ENCODE assay signal across 9 cellular contexts in the genomic region with DNA sequence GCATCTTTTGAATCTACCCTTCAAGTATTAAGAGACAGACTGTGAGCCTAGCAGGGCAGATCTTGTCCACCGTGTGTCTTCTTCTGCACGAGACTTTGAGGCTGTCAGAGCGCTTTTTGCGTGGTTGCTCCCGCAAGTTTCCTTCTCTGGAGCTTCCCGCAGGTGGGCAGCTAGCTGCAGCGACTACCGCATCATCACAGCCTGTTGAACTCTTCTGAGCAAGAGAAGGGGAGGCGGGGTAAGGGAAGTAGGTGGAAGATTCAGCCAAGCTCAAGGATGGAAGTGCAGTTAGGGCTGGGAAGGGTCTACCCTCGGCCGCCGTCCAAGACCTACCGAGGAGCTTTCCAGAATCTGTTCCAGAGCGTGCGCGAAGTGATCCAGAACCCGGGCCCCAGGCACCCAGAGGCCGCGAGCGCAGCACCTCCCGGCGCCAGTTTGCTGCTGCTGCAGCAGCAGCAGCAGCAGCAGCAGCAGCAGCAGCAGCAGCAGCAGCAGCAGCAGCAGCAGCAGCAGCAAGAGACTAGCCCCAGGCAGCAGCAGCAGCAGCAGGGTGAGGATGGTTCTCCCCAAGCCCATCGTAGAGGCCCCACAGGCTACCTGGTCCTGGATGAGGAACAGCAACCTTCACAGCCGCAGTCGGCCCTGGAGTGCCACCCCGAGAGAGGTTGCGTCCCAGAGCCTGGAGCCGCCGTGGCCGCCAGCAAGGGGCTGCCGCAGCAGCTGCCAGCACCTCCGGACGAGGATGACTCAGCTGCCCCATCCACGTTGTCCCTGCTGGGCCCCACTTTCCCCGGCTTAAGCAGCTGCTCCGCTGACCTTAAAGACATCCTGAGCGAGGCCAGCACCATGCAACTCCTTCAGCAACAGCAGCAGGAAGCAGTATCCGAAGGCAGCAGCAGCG. TPM values are rescaled to one million over a fixed set of nuclear protein-coding genes. Genes with fewer than 3 reads are reported as not detected.
DNase-seq lines count a peak whose midpoint lies in the region; ATAC-seq and TF ChIP-seq lines count a peak whose summit lies in the region.
"Had no signal": no experiment of that assay in that cellular context is flagged by ENCODE, and none has a peak within 500 bp of the region (broad histone marks: within the 10 kb centered on the region; RNA-seq: fewer than 3 reads in every experiment).

No MANE protein-coding gene starts in this region.

- H3K79me2 ChIP-seq in MM.1S (ENCODE audit: low read length), result no peaks in the 10 kb centered on the region

- H3K27me3 ChIP-seq in AG04450 (ENCODE audit: control insufficient read depth, insufficient read depth, low read length) (no peaks in the 10 kb centered on the region), MM.1S (replicated peaks; ENCODE audit: insufficient read depth, low read length) (no peaks in the 10 kb centered on the region)
- H3K27me3 ChIP-seq in naive thymus-derived CD4-positive, alpha-beta T cell (ENCODE audit: control insufficient read depth in 2 of 2, insufficient read depth in 2 of 2, low read length in 2 of 2), result peaks cover 0 to 3% of the 10 kb centered on the region in 2 donors

- H3K9ac ChIP-seq in MM.1S (ENCODE audit: low read length), result no peak overlapping the region

- no peaks in the 10 kb centered on the region for H3K9me2 ChIP-seq in MM.1S (replicated peaks; ENCODE audit: insufficient read depth, low read length)

- TF ChIP-seq CTCF in AG04450 (IDR thresholded peaks at IDR 0.05; ENCODE audit: low read depth, low read length), result no peak
- TF ChIP-seq CTCF in MM.1S (IDR thresholded peaks at IDR 0.05; ENCODE audit: low read length), result peak; percentile 5; the same call in 1 of the 2 replicates

- intact Hi-C loops in naive thymus-derived CD4-positive, alpha-beta T cell (cut with micrococcal nuclease), result no loop called here

- no peaks in the 10 kb centered on the region for H3K4me1 ChIP-seq in MM.1S (ENCODE audit: low read length)
- no peaks in the 10 kb centered on the region for H3K4me1 ChIP-seq in naive thymus-derived CD4-positive, alpha-beta T cell (ENCODE audit: control insufficient read depth in 2 of 2, insufficient read depth in 2 of 2, low read length in 2 of 2)

- peak overlapping the region; percentile 63 for H3K4me3 ChIP-seq in AG04450 (ENCODE audit: low read depth, low read length)
- H3K4me3 ChIP-seq in MM.1S (ENCODE audit: low read length), result peak overlapping the region; percentile 48
- no peak overlapping the region for H3K4me3 ChIP-seq in naive thymus-derived CD4-positive, alpha-beta T cell (ENCODE audit: low read length)

- peak overlapping the region; percentile 83 for H3K4me2 ChIP-seq in MM.1S (ENCODE audit: low read depth, low read length)

- peak overlapping the region; percentile 20 to 69 (median 58) for H3K4me3 Mint-ChIP-seq in naive thymus-derived CD4-positive, alpha-beta T cell

- H2AFZ ChIP-seq in MM.1S (ENCODE audit: low read length), result peak overlapping the region; percentile 49; the same call in 1 of the 2 replicates

- POLR2A ChIA-PET in AG04450 (lab: Yijun Ruan, JAX), result no interaction called here
- POLR2A ChIA-PET in naive thymus-derived CD4-positive, alpha-beta T cell (lab: Charles Lee), result no interaction called here

- H3K27ac ChIP-seq in AG04450 (ENCODE audit: low read depth, low read length), result peak overlapping the region; percentile 31
- H3K27ac ChIP-seq in MM.1S (ENCODE audit: low read length), result no peak overlapping the region
- H3K27ac ChIP-seq in naive thymus-derived CD4-positive, alpha-beta T cell (ENCODE audit: low read depth, low read length), result no peak overlapping the region

- H3F3A ChIP-seq in MM.1S (ENCODE audit: insufficient read depth, low read length), result no peaks in the 10 kb centered on the region

- no peak overlapping the region for H3K27ac Mint-ChIP-seq in naive thymus-derived CD4-positive, alpha-beta T cell

- peaks cover 0 to 14% (median 5%) of the 10 kb centered on the region in 7 donors for H3K4me1 Mint-ChIP-seq in naive thymus-derived CD4-positive, alpha-beta T cell

- H3K36me3 Mint-ChIP-seq in naive thymus-derived CD4-positive, alpha-beta T cell, result no peaks in the 10 kb centered on the region

- H3K9me3 ChIP-seq in AG04450 (ENCODE audit: control insufficient read depth, insufficient read depth, low read length) (no peaks in the 10 kb centered on the region; the same call in 1 of the 2 replicates), MM.1S (replicated peaks; ENCODE audit: insufficient read depth, low read length) (no peaks in the 10 kb centered on the region)
- no peaks in the 10 kb centered on the region for H3K9me3 ChIP-seq in naive thymus-derived CD4-positive, alpha-beta T cell (ENCODE audit: control insufficient read depth in 2 of 3, low read length in 3 of 3)

- CTCF ChIA-PET in AG04450 (lab: Charles Lee), result no interaction called here
- CTCF ChIA-PET in naive thymus-derived CD4-positive, alpha-beta T cell (lab: Charles Lee), result no interaction called here

- no peaks in the 10 kb centered on the region for H3K9me3 Mint-ChIP-seq in naive thymus-derived CD4-positive, alpha-beta T cell

- no peaks in the 10 kb centered on the region for H4K20me1 ChIP-seq in MM.1S (ENCODE audit: insufficient read depth, low read length)

- no peaks in the 10 kb centered on the region for H3K36me3 ChIP-seq in MM.1S (replicated peaks; ENCODE audit: insufficient read depth, low read length)
- no peaks in the 10 kb centered on the region for H3K36me3 ChIP-seq in naive thymus-derived CD4-positive, alpha-beta T cell (ENCODE audit: control insufficient read depth in 2 of 3, insufficient read depth in 3 of 3, low read length in 3 of 3)

- peak; percentile 9 for ATAC-seq in esophagus mucosa
- ATAC-seq in naive thymus-derived CD4-positive, alpha-beta T cell, result no peak
- ATAC-seq in GM19397 (IDR thresholded peaks at IDR 0.05; ENCODE audit: unreplicated experiment), result no peak
- ATAC-seq in HG02678 (IDR thresholded peaks at IDR 0.05; ENCODE audit: unreplicated experiment), result no peak
- ATAC-seq in GM18867 (IDR thresholded peaks at IDR 0.05; ENCODE audit: unreplicated experiment), result no peak

- peaks cover 12 to 47% (median 32%) of the 10 kb centered on the region in 5 donors for H3K27me3 Mint-ChIP-seq in naive thymus-derived CD4-positive, alpha-beta T cell

- DNase-seq in AG04450 (ENCODE audit: low read depth, low spot score), result no peak
- no peak for DNase-seq in MM.1S
- no peak for DNase-seq in naive thymus-derived CD4-positive, alpha-beta T cell
- DNase-seq in Ammon's horn (ENCODE audit: low spot score), result no peak
- DNase-seq: NCI-H82 had no signal

RNA-seq across cellular contexts. Expression of gene AR, which starts 1.3 kb away (rescaled TPM):
- polyA plus RNA-seq in AG04450 (2011; rRNA removed), result 11.6 and 13.1 TPM in 2 replicates
- 34.0 and 36.4 TPM in 2 replicates for polyA minus RNA-seq in AG04450 (2011; rRNA and poly(A)+ RNA removed)
- total RNA-seq in esophagus mucosa, result 0.48 TPM
- under 1 TPM in 3 of 5 experiments, not detected in 2; 0.03 to 0.39 (median 0.15) TPM for total RNA-seq in naive thymus-derived CD4-positive, alpha-beta T cell
- polyA plus RNA-seq in naive thymus-derived CD4-positive, alpha-beta T cell, result not detected
